In genomic region chr22:37045958-37046357, GRCh38 we compare ENCODE assay signal across 8 cellular contexts. TPM values are rescaled to one million over a fixed set of nuclear protein-coding genes. Genes with fewer than 3 reads are reported as not detected.
DNase-seq lines count a peak whose midpoint lies in the region; ATAC-seq and TF ChIP-seq lines count a peak whose summit lies in the region.

No MANE protein-coding gene starts in this region.

- WGBS in heart right ventricle, 2 donors: 38 to 43% methylated on average over 4 of the region's 4 CpGs

- no peaks in the 10 kb centered on the region for H3K9me2 ChIP-seq in OCI-LY7 (ENCODE audit: insufficient read depth, low read length)

- no TSS peak for BruUV-seq in OCI-LY7 (replicated peaks; lab: Mats Ljungman, UMichigan)

- ATAC-seq in heart right ventricle: no peak
- no peak for ATAC-seq in left cardiac atrium

- no peak overlapping the region for H3K4me2 ChIP-seq in OCI-LY7 (ENCODE audit: low read length)
- H3K4me2 ChIP-seq in fibroblast of lung (ENCODE audit: extremely low read depth, insufficient read depth, low read length): no peak overlapping the region

- no peaks in the 10 kb centered on the region for H3K36me3 Mint-ChIP-seq in type B pancreatic cell

- no peak overlapping the region for H3K4me3 ChIP-seq in heart right ventricle
- H3K4me3 ChIP-seq in OCI-LY7 (ENCODE audit: low read depth, low read length, poor library complexity, severe bottlenecking): no peak overlapping the region
- no peak overlapping the region for H3K4me3 ChIP-seq in fibroblast of lung (replicated peaks in 1 of 4; ENCODE audit: control extremely low read depth in 1 of 4, insufficient read depth in 1 of 4, low read depth in 3 of 4, low read length in 4 of 4)

- CTCF ChIA-PET in OCI-LY7 (lab: Charles Lee; ENCODE audit: unreplicated experiment): no interaction called here

- H3K27me3 ChIP-seq in heart right ventricle: peaks cover 0 to 13% (median 0%) of the 10 kb centered on the region in 7 donors
- no peaks in the 10 kb centered on the region for H3K27me3 ChIP-seq in fibroblast of lung (ENCODE audit: control insufficient read depth, insufficient read depth, low read length)

- H3K36me3 ChIP-seq in heart right ventricle (no peaks in the 10 kb centered on the region), OCI-LY7 (ENCODE audit: insufficient read depth, low read length) (no peaks in the 10 kb centered on the region), fibroblast of lung (ENCODE audit: control insufficient read depth, insufficient read depth, low read length) (no peaks in the 10 kb centered on the region)

- H3K27ac Mint-ChIP-seq in type B pancreatic cell: no peak overlapping the region

- H3K27ac ChIP-seq in heart right ventricle (no peak overlapping the region), OCI-LY7 (ENCODE audit: low read depth, low read length, poor library complexity, severe bottlenecking) (no peak overlapping the region), fibroblast of lung (ENCODE audit: insufficient read depth, low read length) (no peak overlapping the region), substantia nigra (ENCODE audit: low read depth, low read length, poor library complexity, severe bottlenecking) (no peak overlapping the region)

- intact Hi-C loops in heart right ventricle (cut with DNase I) (loop anchor here in 3 of 10 donors (10.0 kb wide), 2 partner anchors 171 to 261 kb away; no protein-coding TSS in a partner anchor), left cardiac atrium (cut with DNase I) (loop anchor here (2.0 to 10.0 kb wide), 2 partner anchors 173 to 261 kb away; no protein-coding TSS in a partner anchor), OCI-LY7 (cut with micrococcal nuclease; ENCODE audit: unreplicated experiment) (loop anchor here (2.0 kb wide), 1 partner anchor 263 kb away; no protein-coding TSS in a partner anchor)

- no peak overlapping the region for H2AFZ ChIP-seq in OCI-LY7 (ENCODE audit: low read length)
- no peak overlapping the region for H2AFZ ChIP-seq in fibroblast of lung (ENCODE audit: low read length)

- H3K9me3 Mint-ChIP-seq in type B pancreatic cell: no peaks in the 10 kb centered on the region

- TF ChIP-seq CTCF in heart right ventricle (IDR thresholded peaks at IDR 0.05) (peak in 6 of 9 donors; percentile 39 to 57 (median 44)), OCI-LY7 (conservative IDR thresholded peaks at IDR 0.05; ENCODE audit: low read length) (peak; percentile 79), fibroblast of lung (conservative IDR thresholded peaks at IDR 0.05 in 1 of 2, IDR thresholded peaks at IDR 0.05 in 1 of 2; ENCODE audit: low read depth in 1 of 2, low read length in 2 of 2) (peak; percentile 64 to 65), type B pancreatic cell (conservative IDR thresholded peaks at IDR 0.05) (peak; percentile 71)

- H3K4me1 Mint-ChIP-seq in type B pancreatic cell (ENCODE audit: unreplicated experiment): peaks cover 4% of the 10 kb centered on the region

- no peaks in the 10 kb centered on the region for H3K79me2 ChIP-seq in OCI-LY7 (ENCODE audit: insufficient read depth, low read depth, low read length)
- no peaks in the 10 kb centered on the region for H3K79me2 ChIP-seq in fibroblast of lung (ENCODE audit: control insufficient read depth, insufficient read depth, low read length)

- H4K20me1 ChIP-seq in OCI-LY7 (ENCODE audit: insufficient read depth, low read length) (no peaks in the 10 kb centered on the region), fibroblast of lung (ENCODE audit: control insufficient read depth, extremely low read depth, insufficient read depth, low read length) (no peaks in the 10 kb centered on the region)

- no peak overlapping the region for H3K9ac ChIP-seq in fibroblast of lung (ENCODE audit: insufficient read depth, low read length)

- H3K27me3 Mint-ChIP-seq in type B pancreatic cell: no peaks in the 10 kb centered on the region

- peaks cover 0 to 18% (median 0%) of the 10 kb centered on the region in 9 donors for H3K4me1 ChIP-seq in heart right ventricle
- H3K4me1 ChIP-seq in OCI-LY7 (ENCODE audit: insufficient read depth, low read length, poor library complexity, severe bottlenecking): no peaks in the 10 kb centered on the region
- H3K4me1 ChIP-seq in fibroblast of lung (ENCODE audit: control insufficient read depth, extremely low read depth, insufficient read depth, low read length): no peaks in the 10 kb centered on the region

- POLR2A ChIA-PET in OCI-LY7 (lab: Charles Lee): interaction anchor here (1.6 kb wide), 1 partner anchor 26 kb away, joined by 3 read pairs; no protein-coding TSS in a partner anchor

- H3K9me3 ChIP-seq in heart right ventricle: no peaks in the 10 kb centered on the region
- no peaks in the 10 kb centered on the region for H3K9me3 ChIP-seq in OCI-LY7 (ENCODE audit: low read length)
- no peaks in the 10 kb centered on the region for H3K9me3 ChIP-seq in fibroblast of lung (ENCODE audit: control insufficient read depth, insufficient read depth, low read depth, low read length)

- no peak overlapping the region for H3K4me3 Mint-ChIP-seq in type B pancreatic cell

- no peak for DNase-seq in heart right ventricle
- no peak for DNase-seq in left cardiac atrium
- peak; percentile 21 for DNase-seq in OCI-LY7 (ENCODE audit: low spot score)
- DNase-seq in fibroblast of lung (ENCODE audit: low read depth in 2 of 2): peak; percentile 28 to 53
- DNase-seq in type B pancreatic cell (ENCODE audit: extremely low spot score, unreplicated experiment): no peak
- DNase-seq in substantia nigra (lab: John Stamatoyannopoulos, UW): no peak
- no peak for DNase-seq in activated T-cell treated with anti-CD3 and anti-CD28 coated beads for 4 hours
- no peak for DNase-seq in activated effector memory CD4-positive, alpha-beta T cell treated with anti-CD3 and anti-CD28 coated beads, Interleukin-2, amount 50 U/mL, for 16 hours

RNA-seq across cellular contexts. Expression of gene KCTD17, which starts 5.6 kb away (rescaled TPM):
- total RNA-seq in heart right ventricle: 10 to 100 TPM in 7 of 10 donors, 1 to 10 TPM in 3; 6.9 to 49.2 (median 13.8) TPM
- polyA plus RNA-seq in heart right ventricle: 10 to 100 TPM; 17.6 to 17.8 TPM
- total RNA-seq in left cardiac atrium: 10 to 100 TPM; 27.7 to 50.6 TPM
- 17.7 and 20.3 TPM in 2 replicates for total RNA-seq in OCI-LY7 (2014; rRNA removed; shearing (Covaris generic))
- 21.7 and 22.0 TPM in 2 replicates for total RNA-seq in OCI-LY7 (2022)
- 19.3 and 19.5 TPM in 2 replicates for total RNA-seq in fibroblast of lung
- 10.6 and 19.2 TPM in 2 replicates for polyA plus RNA-seq in fibroblast of lung
- 21.7 and 36.7 TPM in 2 replicates for polyA plus RNA-seq in fibroblast of lung (2012)
- polyA minus RNA-seq in fibroblast of lung (ENCODE audit: low replicate concordance): 34.2 and 80.6 TPM in 2 replicates
- total RNA-seq in type B pancreatic cell (ENCODE audit: low replicate concordance): 11.1 and 53.7 TPM in 2 replicates

RNA-seq across cellular contexts. Expression of gene MPST, which starts 26.4 kb away (rescaled TPM):
- total RNA-seq in heart right ventricle (10 to 100 TPM; 27.1 to 81.2 (median 42.0) TPM), left cardiac atrium (10 to 100 TPM; 48.2 to 51.2 TPM), OCI-LY7 (2022) (61.8 and 67.2 TPM in 2 replicates), fibroblast of lung (51.5 and 76.8 TPM in 2 replicates), type B pancreatic cell (ENCODE audit: low replicate concordance) (56.6 and 71.3 TPM in 2 replicates)
- polyA plus RNA-seq in heart right ventricle (100 to 1,000 TPM; 160 to 192 TPM), fibroblast of lung (13.5 and 14.8 TPM in 2 replicates)
- 105 and 124 TPM in 2 replicates for total RNA-seq in OCI-LY7 (2014; rRNA removed; shearing (Covaris generic))
- polyA plus RNA-seq in fibroblast of lung (2012): 30.6 and 37.6 TPM in 2 replicates
- 11.8 and 20.9 TPM in 2 replicates for polyA minus RNA-seq in fibroblast of lung (ENCODE audit: low replicate concordance)

RNA-seq across cellular contexts. Expression of gene TST, which starts 26.7 kb away (rescaled TPM):
- total RNA-seq in heart right ventricle (10 to 100 TPM; 34.1 to 87.4 (median 44.5) TPM), left cardiac atrium (10 to 100 TPM; 33.3 to 35.5 TPM), OCI-LY7 (2022) (37.6 and 41.5 TPM in 2 replicates), fibroblast of lung (21.6 and 25.4 TPM in 2 replicates), type B pancreatic cell (ENCODE audit: low replicate concordance) (30.8 and 34.0 TPM in 2 replicates)
- polyA plus RNA-seq in heart right ventricle (10 to 100 TPM; 72.5 to 74.8 TPM), fibroblast of lung (11.7 and 12.7 TPM in 2 replicates)
- 36.0 and 37.6 TPM in 2 replicates for total RNA-seq in OCI-LY7 (2014; rRNA removed; shearing (Covaris generic))
- 24.5 and 25.9 TPM in 2 replicates for polyA plus RNA-seq in fibroblast of lung (2012)
- polyA minus RNA-seq in fibroblast of lung (ENCODE audit: low replicate concordance): 15.2 and 17.2 TPM in 2 replicates

Comparison
In these comparisons a context has a peak if more than half of its experiments do, and no peak if none do; other contexts are left out.
1. DNase-seq: peak in OCI-LY7 (single experiment) and fibroblast of lung (2 of 2); none in heart right ventricle (0 of 2), left cardiac atrium (single experiment), type B pancreatic cell (single experiment), substantia nigra (0 of 49), activated T-cell treated with anti-CD3 and anti-CD28 coated beads for 4 hours (single experiment) and activated effector memory CD4-positive, alpha-beta T cell treated with anti-CD3 and anti-CD28 coated beads, Interleukin-2, amount 50 U/mL, for 16 hours (single experiment).
2. Peak in every context shown above with its lines, with median percentiles within 50 percentile points of each other: CTCF ChIP-seq.